Comparison of ENCODE assay signal across 23 cellular contexts in genomic region chrX:138939038-138939437, GRCh38.
"Had no signal": no experiment of that assay in that cellular context is flagged by ENCODE, and none has a peak within 500 bp of the region (broad histone marks: within the 10 kb centered on the region; RNA-seq: fewer than 3 reads in every experiment).

No MANE protein-coding gene starts in this region.

- ATAC-seq: foreskin keratinocyte; left lung; naive thymus-derived CD8-positive, alpha-beta T cell; stimulated activated effector memory CD8-positive, alpha-beta T cell treated with anti-CD3 and anti-CD28 coated beads, Interleukin-12 subunit alpha, Interleukin-12 subunit beta, amount 100 ng/mL, for 72 hours; stimulated activated naive CD8-positive, alpha-beta T cell treated with anti-CD3 and anti-CD28 coated beads, Interleukin-15, Interleukin-2, amounts not matched to agents 100 U/mL and 50 U/mL, for 24 hours had no signal

- H3K27ac Mint-ChIP-seq: naive thymus-derived CD8-positive, alpha-beta T cell; stimulated activated effector memory CD8-positive, alpha-beta T cell treated with anti-CD3 and anti-CD28 coated beads, Interleukin-12 subunit alpha, Interleukin-12 subunit beta, amount 100 ng/mL, for 72 hours had no signal

- H3K9me3 ChIP-seq: esophagus muscularis mucosa, left lung, ovary, sigmoid colon, suprapubic skin, thyroid gland, upper lobe of left lung, uterus had no signal

- H3K36me3 Mint-ChIP-seq: naive thymus-derived CD8-positive, alpha-beta T cell; stimulated activated effector memory CD8-positive, alpha-beta T cell treated with anti-CD3 and anti-CD28 coated beads, Interleukin-12 subunit alpha, Interleukin-12 subunit beta, amount 100 ng/mL, for 72 hours had no signal

- H3K27me3 ChIP-seq: esophagus muscularis mucosa, foreskin keratinocyte, left lung, ovary, sigmoid colon, suprapubic skin, thyroid gland, upper lobe of left lung, uterus had no signal

- H3K4me1 Mint-ChIP-seq: central memory CD8-positive, alpha-beta T cell; naive thymus-derived CD8-positive, alpha-beta T cell; stimulated activated effector memory CD8-positive, alpha-beta T cell treated with anti-CD3 and anti-CD28 coated beads, Interleukin-12 subunit alpha, Interleukin-12 subunit beta, amount 100 ng/mL, for 72 hours had no signal

- H3K4me1 ChIP-seq: foreskin keratinocyte, left lung, sigmoid colon, suprapubic skin, thyroid gland, upper lobe of left lung, uterus had no signal

- H3K27ac ChIP-seq: dorsolateral prefrontal cortex, esophagus muscularis mucosa, foreskin keratinocyte, left lung, ovary, sigmoid colon, suprapubic skin, thyroid gland, upper lobe of left lung, uterus had no signal

- H3K4me3 Mint-ChIP-seq: central memory CD8-positive, alpha-beta T cell; naive thymus-derived CD8-positive, alpha-beta T cell; neural crest cell; stimulated activated effector memory CD8-positive, alpha-beta T cell treated with anti-CD3 and anti-CD28 coated beads, Interleukin-12 subunit alpha, Interleukin-12 subunit beta, amount 100 ng/mL, for 72 hours had no signal

- H3K4me3 ChIP-seq: dorsolateral prefrontal cortex, esophagus muscularis mucosa, left lung, ovary, sigmoid colon, smooth muscle cell, suprapubic skin, thyroid gland, upper lobe of left lung, uterus had no signal

- H3K27me3 Mint-ChIP-seq: central memory CD8-positive, alpha-beta T cell; naive thymus-derived CD8-positive, alpha-beta T cell had no signal

- DNase-seq: cortex of kidney; dorsolateral prefrontal cortex; effector memory CD4-positive, alpha-beta T cell; foreskin keratinocyte; head of caudate nucleus; hypothalamus; kidney glomerular epithelial cell; left lung; naive thymus-derived CD8-positive, alpha-beta T cell; ovary; sigmoid colon; stimulated activated CD4-positive, alpha-beta T cell treated with anti-CD3 and anti-CD28 coated beads, Interleukin-2, amount 100 ng/mL, for 48 hours; stimulated activated CD8-positive, alpha-beta memory T cell treated with anti-CD3 and anti-CD28 coated beads, Interleukin-4, amount 100 ng/mL, for 48 hours; stimulated activated naive CD8-positive, alpha-beta T cell treated with anti-CD3 and anti-CD28 coated beads, Interleukin-15, Interleukin-2, amounts not matched to agents 100 U/mL and 50 U/mL, for 24 hours; upper lobe of left lung; uterus had no signal

- H3K36me3 ChIP-seq: esophagus muscularis mucosa, left lung, ovary, sigmoid colon, suprapubic skin, thyroid gland, upper lobe of left lung, uterus had no signal
